ENCODE assay signal across 9 cellular contexts in genomic region chr17:15651583-15652110, GRCh38. TPM values are rescaled to one million over a fixed set of nuclear protein-coding genes. Genes with fewer than 3 reads are reported as not detected.
DNase-seq lines count a peak whose midpoint lies in the region; ATAC-seq and TF ChIP-seq lines count a peak whose summit lies in the region.
"Had no signal": no experiment of that assay in that cellular context is flagged by ENCODE, and none has a peak within 500 bp of the region (broad histone marks: within the 10 kb centered on the region; RNA-seq: fewer than 3 reads in every experiment).

No MANE protein-coding gene starts in this region.

- H3K4me1 Mint-ChIP-seq in activated T-helper 17 cell treated with anti-CD3 and anti-CD28 coated beads, Interleukin-2, amount 50 U/mL, for 72 hours = no peaks in the 10 kb centered on the region

- H3K4me3 Mint-ChIP-seq in activated T-helper 17 cell treated with anti-CD3 and anti-CD28 coated beads, Interleukin-2, amount 50 U/mL, for 72 hours = peak overlapping the region; percentile 48
- H3K4me3 Mint-ChIP-seq: IgD-negative memory B cell had no signal

- DNase-seq in AG08395 (ENCODE audit: low spot score) = peak; percentile 97
- peak; percentile 70 to 92 for DNase-seq in NCI-H524 (lab: John Stamatoyannopoulos, UW)
- peak; percentile 83 for DNase-seq in glomerular endothelial cell (ENCODE audit: extremely low read depth, low read depth, low spot score)
- DNase-seq in nucleus accumbens (lab: John Stamatoyannopoulos, UW) = peak in 48 of 56 donors; percentile 4 to 95 (median 46)
- no peak for DNase-seq in activated gamma-delta T cell treated with Interleukin-2 at 50 U/mL for 16 hours

- no peaks in the 10 kb centered on the region for H3K9me3 Mint-ChIP-seq in activated T-helper 17 cell treated with anti-CD3 and anti-CD28 coated beads, Interleukin-2, amount 50 U/mL, for 72 hours
- H3K9me3 Mint-ChIP-seq: IgD-negative memory B cell had no signal

- no peak for TF ChIP-seq POLR2A in GM18505 (IDR thresholded peaks at IDR 0.05; ENCODE audit: borderline replicate concordance, extremely low read depth, insufficient read depth, insufficient read length)

- ATAC-seq in GM18505 (IDR thresholded peaks at IDR 0.05; ENCODE audit: unreplicated experiment) = peak; percentile 92
- peak; percentile 86 for ATAC-seq in HG03432 (IDR thresholded peaks at IDR 0.05; ENCODE audit: unreplicated experiment)
- ATAC-seq in activated T-helper 17 cell treated with anti-CD3 and anti-CD28 coated beads, Interleukin-2, amount 50 U/mL, for 72 hours (replicated peaks) = peak; percentile 84

- H3K27ac Mint-ChIP-seq in activated T-helper 17 cell treated with anti-CD3 and anti-CD28 coated beads, Interleukin-2, amount 50 U/mL, for 72 hours = no peak overlapping the region
- H3K27ac Mint-ChIP-seq: IgD-negative memory B cell had no signal

- no peaks in the 10 kb centered on the region for H3K36me3 Mint-ChIP-seq in activated T-helper 17 cell treated with anti-CD3 and anti-CD28 coated beads, Interleukin-2, amount 50 U/mL, for 72 hours (ENCODE audit: low read depth)

- no peaks in the 10 kb centered on the region for H3K27me3 Mint-ChIP-seq in activated T-helper 17 cell treated with anti-CD3 and anti-CD28 coated beads, Interleukin-2, amount 50 U/mL, for 72 hours
- H3K27me3 Mint-ChIP-seq: IgD-negative memory B cell had no signal

RNA-seq across cellular contexts. Expression of gene FBXW10B, which starts 32.1 kb away (rescaled TPM):
- total RNA-seq in activated T-helper 17 cell treated with anti-CD3 and anti-CD28 coated beads, Interleukin-2, amount 50 U/mL, for 72 hours = under 1 TPM; 0.58 to 0.77 TPM
- total RNA-seq in glomerular endothelial cell = 1.3 TPM in 1 of 2 replicates, not detected in the other

RNA-seq across cellular contexts. Expression of gene TRIM16, which starts 32.5 kb away (rescaled TPM):
- total RNA-seq in activated T-helper 17 cell treated with anti-CD3 and anti-CD28 coated beads, Interleukin-2, amount 50 U/mL, for 72 hours = 10 to 100 TPM; 13.9 to 20.4 TPM
- total RNA-seq in glomerular endothelial cell = 60.3 and 76.9 TPM in 2 replicates

RNA-seq across cellular contexts. Expression of gene ZNF286A, which starts 47.9 kb away (rescaled TPM):
- 10 to 100 TPM; 22.3 to 35.8 TPM for total RNA-seq in activated T-helper 17 cell treated with anti-CD3 and anti-CD28 coated beads, Interleukin-2, amount 50 U/mL, for 72 hours
- 24.8 and 43.6 TPM in 2 replicates for total RNA-seq in glomerular endothelial cell
